ENCODE assay signal across 11 cellular contexts in the genomic region with DNA sequence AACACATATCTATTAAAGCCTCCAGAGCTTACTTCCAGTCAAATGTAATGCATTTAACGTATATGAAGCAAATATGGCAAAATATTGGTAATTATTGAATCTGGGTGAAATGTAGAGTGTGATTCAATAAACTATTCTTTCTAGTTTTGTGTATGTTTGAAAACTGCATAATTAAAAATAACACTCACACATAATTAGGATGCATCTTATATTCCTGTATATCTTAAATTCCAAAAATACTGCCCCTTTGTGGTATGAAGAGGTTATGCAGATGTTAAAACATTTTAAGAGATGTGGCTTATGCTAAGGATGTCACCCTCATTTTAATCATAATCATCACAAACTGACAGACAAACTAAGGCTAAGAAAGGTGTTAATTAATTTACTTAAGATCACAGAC.
DNase-seq lines count a peak whose midpoint lies in the region; ATAC-seq and TF ChIP-seq lines count a peak whose summit lies in the region.
"Had no signal": no experiment of that assay in that cellular context is flagged by ENCODE, and none has a peak within 500 bp of the region (broad histone marks: within the 10 kb centered on the region; RNA-seq: fewer than 3 reads in every experiment).

No MANE protein-coding gene starts in this region.

- no peak for TF ChIP-seq POLR2A in thyroid gland (IDR thresholded peaks at IDR 0.05)

- H3K36me3 ChIP-seq in iPS-18a (ENCODE audit: control insufficient read depth, low read depth, low read length) (no peaks in the 10 kb centered on the region), thyroid gland (no peaks in the 10 kb centered on the region)

- intact Hi-C loops in thyroid gland (cut with DNase I) = no loop called here

- peak; percentile 24 for TF ChIP-seq CTCF in AG09309 (IDR thresholded peaks at IDR 0.05; ENCODE audit: control insufficient read depth, insufficient read depth, low read depth, low read length, missing control alignments)
- peak; percentile 7 for TF ChIP-seq CTCF in HL-60 (IDR thresholded peaks at IDR 0.05; ENCODE audit: insufficient read depth, low read length)
- peak; percentile 65 for TF ChIP-seq CTCF in VCaP (conservative IDR thresholded peaks at IDR 0.05)
- TF ChIP-seq CTCF in thyroid gland (IDR thresholded peaks at IDR 0.05) = peak in 1 of 6 experiments; percentile 33

- DNase-seq in AG09309 (ENCODE audit: low read depth) = no peak
- no peak for DNase-seq in HL-60 (ENCODE audit: low read depth in 1 of 2, low spot score in 1 of 2)
- no peak for DNase-seq in NCI-H345 treated with DMSO at 0.1 percent for 48 hours (lab: John Stamatoyannopoulos, UW; ENCODE audit: unreplicated experiment)
- DNase-seq in thyroid gland = no peak
- no peak for DNase-seq in stimulated activated CD4-positive, alpha-beta T cell treated with anti-CD3 and anti-CD28 coated beads, Interleukin-12 subunit alpha, Interleukin-12 subunit beta, amount 100 ng/mL, for 4 hours
- DNase-seq: natural killer cell had no signal

- H3K9me3 ChIP-seq in iPS-18a (ENCODE audit: control insufficient read depth, low read depth, low read length) = no peaks in the 10 kb centered on the region
- H3K9me3 ChIP-seq in thyroid gland = no peaks in the 10 kb centered on the region

- H3K27me3 ChIP-seq in HL-60 (ENCODE audit: insufficient read depth, poor library complexity, severe bottlenecking) (no peaks in the 10 kb centered on the region), iPS-18a (ENCODE audit: control insufficient read depth, insufficient read depth, low read length) (no peaks in the 10 kb centered on the region), thyroid gland (no peaks in the 10 kb centered on the region)

- no peak overlapping the region for H3K4me3 ChIP-seq in AG09309 (ENCODE audit: control insufficient read depth, low read depth, low read length)
- H3K4me3 ChIP-seq in HL-60 (replicated peaks; ENCODE audit: insufficient read depth, low read length) = no peak overlapping the region
- H3K4me3 ChIP-seq in iPS-18a (ENCODE audit: low read length) = peak overlapping the region; percentile 30
- no peak overlapping the region for H3K4me3 ChIP-seq in thyroid gland (replicated peaks in 1 of 3)
- H3K4me3 ChIP-seq: coronary artery had no signal

- H3K4me1 ChIP-seq in iPS-18a (ENCODE audit: control insufficient read depth, low read depth, low read length) (peaks cover 13% of the 10 kb centered on the region), thyroid gland (no peaks in the 10 kb centered on the region)

- no peak overlapping the region for H3K27ac ChIP-seq in HL-60 (replicated peaks)
- H3K27ac ChIP-seq in VCaP = no peak overlapping the region
- H3K27ac ChIP-seq in iPS-18a (ENCODE audit: low read length) = no peak overlapping the region
- H3K27ac ChIP-seq in thyroid gland = no peak overlapping the region
- H3K27ac ChIP-seq: coronary artery had no signal

- H3K9ac ChIP-seq in iPS-18a (ENCODE audit: low read length) = no peak overlapping the region

- ATAC-seq in GM21390 (IDR thresholded peaks at IDR 0.05; ENCODE audit: unreplicated experiment) = no peak
- ATAC-seq: activated CD4-positive, CD25-positive, alpha-beta regulatory T cell treated with anti-CD3 and anti-CD28 coated beads, Interleukin-2, amount 50 U/mL, for 24 hours; natural killer cell had no signal

- 91 to 95% methylated on average over 1 of the region's 1 CpG for WGBS in thyroid gland, 2 donors
